ENCODE assay signal across 7 cellular contexts in genomic region chr10:126246396-126246795, GRCh38.
DNase-seq lines count a peak whose midpoint lies in the region; TF ChIP-seq lines count a peak whose summit lies in the region.
"Not testable (repeated sequence)": the region's sequence is repeated elsewhere in the genome, so short reads cannot be mapped to it uniquely, and the experiment has no call there.

No MANE protein-coding gene starts in this region.

- H3K9me3 Mint-ChIP-seq in MCF 10A (ENCODE audit: unreplicated experiment) = not testable (repeated sequence)

- H3K4me2 ChIP-seq in skeletal muscle satellite cell (ENCODE audit: low read length) = not testable (repeated sequence)

- POLR2A ChIA-PET in MCF 10A (lab: Yijun Ruan, JAX) = not testable (repeated sequence)

- not testable (repeated sequence) for H3K36me3 Mint-ChIP-seq in MCF 10A (ENCODE audit: insufficient read depth, unreplicated experiment)

- H3K27ac Mint-ChIP-seq in MCF 10A (ENCODE audit: low read depth, unreplicated experiment) = peak overlapping the region; percentile 85

- in situ Hi-C loops in SK-MEL-5 (cut with HindIII; ENCODE audit: low pct_unique_long_range_greater_than_20kb, low sequenced_read_pairs) = not testable (repeated sequence)

- H3K4me1 Mint-ChIP-seq in MCF 10A (ENCODE audit: insufficient read depth, unreplicated experiment) = peaks cover 15% of the 10 kb centered on the region

- H3K4me3 ChIP-seq in HUES48 (ENCODE audit: low read depth, low read length); skeletal muscle satellite cell (ENCODE audit: low read length): not testable (repeated sequence)

- TF ChIP-seq CTCF in MCF 10A (IDR thresholded peaks at IDR 0.05; ENCODE audit: unreplicated experiment) = not testable (repeated sequence)

- CTCF ChIA-PET in MCF 10A (lab: Yijun Ruan, JAX) = not testable (repeated sequence)

- H3K9me3 ChIP-seq in HUES48 (ENCODE audit: control insufficient read depth, insufficient read depth, low read length); skeletal muscle satellite cell (replicated peaks; ENCODE audit: low read length): not testable (repeated sequence)

- DNase-seq in ELR (ENCODE audit: low read depth) = peak; percentile 73
- DNase-seq in SK-MEL-5 (ENCODE audit: low read depth, low spot score) = peak; percentile 36
- peak; percentile 14 for DNase-seq in MCF 10A (ENCODE audit: unreplicated experiment)
- peak; percentile 51 for DNase-seq in fibroblast of peridontal ligament (ENCODE audit: extremely low read depth)
- DNase-seq in iris pigment epithelial cell (ENCODE audit: low read depth) = peak; percentile 34

- intact Hi-C loops in MCF 10A (cut with micrococcal nuclease) = loop anchor here (2.0 kb wide), 1 partner anchor 48 kb away; no protein-coding TSS in a partner anchor

- not testable (repeated sequence) for H3K36me3 ChIP-seq in HUES48 (ENCODE audit: control insufficient read depth, insufficient read depth, low read length); skeletal muscle satellite cell (ENCODE audit: insufficient read depth, low read length)

- H3K27me3 ChIP-seq in HUES48 (ENCODE audit: control insufficient read depth, insufficient read depth, low read length); skeletal muscle satellite cell (ENCODE audit: control insufficient read depth, insufficient read depth, low read length): not testable (repeated sequence)

- H3K9ac ChIP-seq in HUES48 (ENCODE audit: low read depth, low read length) = not testable (repeated sequence)
- peak overlapping the region; percentile 69 for H3K9ac ChIP-seq in skeletal muscle satellite cell (ENCODE audit: low read depth, low read length)

- H3K4me1 ChIP-seq in HUES48 (ENCODE audit: control insufficient read depth, insufficient read depth, low read length) (peaks cover 25% of the 10 kb centered on the region), skeletal muscle satellite cell (ENCODE audit: control insufficient read depth, insufficient read depth, low read length) (peaks cover 64% of the 10 kb centered on the region)

- not testable (repeated sequence) for H3K27me3 Mint-ChIP-seq in MCF 10A (ENCODE audit: insufficient read depth, unreplicated experiment)

- not testable (repeated sequence) for H3K4me3 Mint-ChIP-seq in MCF 10A (ENCODE audit: unreplicated experiment)

- BruUV-seq in MCF 10A (replicated peaks; lab: Mats Ljungman, UMichigan) = not testable (repeated sequence)

- peak overlapping the region; percentile 33 for H3K27ac ChIP-seq in HUES48 (ENCODE audit: low read depth, low read length)

Comparison
In these comparisons a context has a peak if more than half of its experiments do, and no peak if none do; other contexts are left out.
1. DNase-seq: peak in every context shown above with its lines; median percentile 73 in ELR; 51 in fibroblast of peridontal ligament; 36 in SK-MEL-5; 34 in iris pigment epithelial cell; 14 in MCF 10A.